Comparison of ENCODE assay signal across 2 cellular contexts in the genomic region with DNA sequence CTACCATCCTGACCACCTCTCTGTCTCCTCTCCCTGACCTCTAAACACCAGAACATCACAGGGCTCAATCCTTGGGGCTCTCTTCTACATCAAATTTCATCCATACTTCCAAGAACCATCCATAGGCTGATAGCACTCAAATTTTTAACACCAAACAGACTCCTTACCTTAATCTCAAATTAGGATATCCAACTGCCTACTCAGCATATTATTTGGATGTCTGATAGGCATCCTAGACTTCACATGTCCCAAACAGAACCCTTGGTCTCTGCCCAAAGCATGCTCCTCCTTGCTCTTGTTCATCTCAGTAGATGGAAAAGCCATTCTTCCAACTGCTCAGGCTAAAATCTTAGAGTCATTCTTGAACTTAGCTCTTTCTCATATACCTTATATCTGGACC.
TF ChIP-seq lines count a peak whose summit lies in the region.

No MANE protein-coding gene starts in this region.

TF ChIP-seq in HepG2, 621 proteins besides CTCF, POLR2A, EP300 and RAD21 (continued from another document):
- no peak for TF ChIP-seq ZNF839 (CRISPR knock-in tag; IDR thresholded peaks at IDR 0.05; ENCODE audit: borderline replicate concordance)
- TF ChIP-seq GATAD1 (CRISPR knock-in tag; IDR thresholded peaks at IDR 0.05): no peak
- TF ChIP-seq ZNF709 (CRISPR knock-in tag; IDR thresholded peaks at IDR 0.05): no peak
- TF ChIP-seq IRX3 (CRISPR knock-in tag; IDR thresholded peaks at IDR 0.05; ENCODE audit: borderline replicate concordance, low read depth): no peak
- peak; percentile 67; the same call in 1 of the 2 replicates for TF ChIP-seq MAFF (IDR thresholded peaks at IDR 0.05; ENCODE audit: low read depth, low read length)

TF ChIP-seq in K562, 482 proteins besides CTCF, POLR2A, EP300 and RAD21 (continued from another document):
- TF ChIP-seq ZHX1 (conservative IDR thresholded peaks at IDR 0.05; ENCODE audit: low read length) (no peak), SMAD3 (CRISPR knock-in tag; conservative IDR thresholded peaks at IDR 0.05) (no peak), ZNF445 (CRISPR knock-in tag; IDR thresholded peaks at IDR 0.05; ENCODE audit: low read depth) (no peak), XRCC4 (IDR thresholded peaks at IDR 0.05; ENCODE audit: extremely low read depth, insufficient read depth, insufficient read length) (no peak), ZNF764 (CRISPR knock-in tag; IDR thresholded peaks at IDR 0.05; ENCODE audit: low read depth) (no peak), NFYB (IDR thresholded peaks at IDR 0.05; ENCODE audit: extremely low read depth, insufficient read length) (no peak), ZNF316 (IDR thresholded peaks at IDR 0.05) (peak; percentile 38; the same call in 1 of the 2 replicates), NFXL1 (CRISPR knock-in tag; IDR thresholded peaks at IDR 0.05) (no peak), POLR3A (IDR thresholded peaks at IDR 0.05; ENCODE audit: borderline replicate concordance, extremely low read depth, insufficient read depth, insufficient read length) (no peak), KAT7 (CRISPR knock-in tag; IDR thresholded peaks at IDR 0.05; ENCODE audit: borderline replicate concordance) (no peak), XRCC5 (IDR thresholded peaks at IDR 0.05; ENCODE audit: low read depth, low read length) (no peak), NCOR1 (IDR thresholded peaks at IDR 0.05) (no peak), MAFF (IDR thresholded peaks at IDR 0.05; ENCODE audit: low read length) (peak; percentile 19; the same call in 1 of the 2 replicates), POLR2H (tag; IDR thresholded peaks at IDR 0.05; ENCODE audit: low read depth) (no peak), MEF2A (IDR thresholded peaks at IDR 0.05; ENCODE audit: control insufficient read depth, low read depth, low read length) (no peak), ZNF785 (CRISPR knock-in tag; IDR thresholded peaks at IDR 0.05) (no peak), HDAC8 (tag; IDR thresholded peaks at IDR 0.05) (no peak), EWSR1 (IDR thresholded peaks at IDR 0.05; ENCODE audit: borderline replicate concordance, low read depth, partially characterized antibody) (no peak), HDGF (IDR thresholded peaks at IDR 0.05) (no peak), MTF1 (CRISPR knock-in tag; IDR thresholded peaks at IDR 0.05; ENCODE audit: borderline replicate concordance) (no peak), TFAP4 (CRISPR knock-in tag; IDR thresholded peaks at IDR 0.05; ENCODE audit: borderline replicate concordance) (no peak), ZNF668 (CRISPR knock-in tag; IDR thresholded peaks at IDR 0.05) (no peak)
- TF ChIP-seq, protein P1, sequence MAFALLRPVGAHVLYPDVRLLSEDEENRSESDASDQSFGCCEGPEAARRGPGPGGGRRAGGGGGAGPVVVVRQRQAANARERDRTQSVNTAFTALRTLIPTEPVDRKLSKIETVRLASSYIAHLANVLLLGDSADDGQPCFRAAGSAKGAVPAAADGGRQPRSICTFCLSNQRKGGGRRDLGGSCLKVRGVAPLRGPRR (CRISPR knock-in tag; IDR thresholded peaks at IDR 0.05): no peak
